36 cellular contexts compared by ENCODE assay signal in the genomic region with DNA sequence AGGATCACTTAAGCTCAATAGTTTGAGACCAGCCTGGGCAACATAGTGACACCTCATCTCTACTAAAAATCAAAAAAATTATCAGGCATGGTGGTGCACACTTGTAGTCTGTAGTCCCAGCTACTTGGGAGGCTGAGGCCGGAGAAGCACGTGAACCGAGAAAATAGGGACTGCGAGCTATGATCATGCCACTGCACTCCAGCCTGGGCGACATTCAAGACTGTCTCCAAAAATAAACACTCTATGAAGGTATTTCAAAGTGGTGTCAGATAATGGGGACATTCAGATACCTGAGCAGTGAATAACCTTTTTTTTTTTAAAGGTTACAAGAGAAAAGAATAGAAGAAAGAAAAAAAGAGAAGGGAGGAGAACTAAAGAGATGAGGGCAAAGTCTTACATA.
"Had no signal": no experiment of that assay in that cellular context is flagged by ENCODE, and none has a peak within 500 bp of the region (broad histone marks: within the 10 kb centered on the region; RNA-seq: fewer than 3 reads in every experiment).

No MANE protein-coding gene starts in this region.

- H3K27me3 Mint-ChIP-seq: activated B cell treated with CpG ODN at 0.5 μM for 24 hours; activated CD4-positive, alpha-beta memory T cell treated with anti-CD3 and anti-CD28 coated beads for 36 hours; activated CD4-positive, alpha-beta T cell treated with anti-CD3 and anti-CD28 coated beads, Interleukin-2, amount 10 ng/mL, durations not matched to agents 24 days and 14 days; activated CD8-positive, alpha-beta T cell treated with anti-CD3 and anti-CD28 coated beads for 36 hours; activated naive CD4-positive, alpha-beta T cell treated with anti-CD3 and anti-CD28 coated beads, Interleukin-2, amount 10 ng/mL, durations not matched to agents 7 days and 5 days; activated naive CD4-positive, alpha-beta T cell treated with anti-CD3 and anti-CD28 coated beads, Interleukin-2, amount 50 U/mL, for 24 hours; activated naive CD8-positive, alpha-beta T cell; activated naive CD8-positive, alpha-beta T cell treated with anti-CD3 and anti-CD28 coated beads, Interleukin-2, amount 10 ng/mL, durations not matched to agents 7 days and 5 days; activated naive CD8-positive, alpha-beta T cell treated with anti-CD3 and anti-CD28 coated beads, Interleukin-2, amount 50 U/mL, for 24 hours; brain; central memory CD8-positive, alpha-beta T cell had no signal

- H3K4me3 ChIP-seq: ascending aorta, cardiac muscle cell had no signal

- H3K27ac Mint-ChIP-seq: activated B cell treated with CpG ODN at 0.5 μM for 24 hours; activated CD4-positive, alpha-beta memory T cell treated with anti-CD3 and anti-CD28 coated beads for 36 hours; activated CD4-positive, alpha-beta T cell treated with anti-CD3 and anti-CD28 coated beads, Interleukin-2, amount 10 ng/mL, durations not matched to agents 24 days and 14 days; activated CD8-positive, alpha-beta T cell treated with anti-CD3 and anti-CD28 coated beads for 36 hours; activated naive CD4-positive, alpha-beta T cell treated with anti-CD3 and anti-CD28 coated beads, Interleukin-2, amount 10 ng/mL, durations not matched to agents 7 days and 5 days; activated naive CD4-positive, alpha-beta T cell treated with anti-CD3 and anti-CD28 coated beads, Interleukin-2, amount 50 U/mL, for 24 hours; activated naive CD8-positive, alpha-beta T cell treated with anti-CD3 and anti-CD28 coated beads, Interleukin-2, amount 10 ng/mL, durations not matched to agents 7 days and 5 days; activated naive CD8-positive, alpha-beta T cell treated with anti-CD3 and anti-CD28 coated beads, Interleukin-2, amount 50 U/mL, for 24 hours; activated T-helper 2 cell treated with anti-CD3 and anti-CD28 coated beads, Interferon-gamma antibody, Interleukin-2, Interleukin-4, amounts not matched to agents 10 μg/mL and 5 μg/mL and 100 μg/mL, durations not matched to agents 14 hours and 24 hours and 36 hours; brain; T-helper 1 cell treated with Interleukin-12 subunit alpha and Interleukin-12 subunit beta and Interleukin-4 antibody, amounts not matched to agents 30 μg/mL and 1 μg/mL, for 36 hours; T-helper 2 cell treated with Interferon-gamma antibody and Interleukin-4, amounts not matched to agents 5 μg/mL and 100 μg/mL, for 36 hours had no signal

- H3K36me3 ChIP-seq: ascending aorta, cardiac muscle cell had no signal

- H3K9me3 ChIP-seq: ascending aorta had no signal

- H3K36me3 Mint-ChIP-seq: activated CD4-positive, alpha-beta memory T cell treated with anti-CD3 and anti-CD28 coated beads for 36 hours; activated naive CD4-positive, alpha-beta T cell treated with anti-CD3 and anti-CD28 coated beads, Interleukin-2, amount 50 U/mL, for 24 hours; activated naive CD8-positive, alpha-beta T cell; brain had no signal

- H3K27me3 ChIP-seq: ascending aorta, cardiac muscle cell had no signal

- H3K27ac ChIP-seq: ascending aorta, cardiac muscle cell, VCaP had no signal

- DNase-seq: activated B cell treated with CpG ODN at 0.5 μM for 24 hours; activated CD4-positive, alpha-beta memory T cell treated with anti-CD3 and anti-CD28 coated beads for 36 hours; activated CD4-positive, alpha-beta T cell treated with anti-CD3 and anti-CD28 coated beads for 4 hours; activated CD4-positive, alpha-beta T cell treated with anti-CD3 and anti-CD28 coated beads, Interleukin-2, amount 10 ng/mL, durations not matched to agents 24 days and 14 days; activated CD4-positive, alpha-beta T cell treated with anti-CD3 and anti-CD28 coated beads, Interleukin-2, amount 50 U/mL, for 1 hour; activated CD4-positive, alpha-beta T cell treated with anti-CD3 and anti-CD28 coated beads, Interleukin-2, amount 50 U/mL, for 4 hours; activated CD4-positive, CD25-positive, alpha-beta regulatory T cell treated with anti-CD3 and anti-CD28 coated beads, Interleukin-2, amount 50 U/mL, for 72 hours; activated CD8-positive, alpha-beta memory T cell treated with anti-CD3 and anti-CD28 coated beads, Interleukin-2, amount 50 U/mL, for 4 hours; activated CD8-positive, alpha-beta T cell treated with anti-CD3 and anti-CD28 coated beads for 36 hours; activated effector memory CD4-positive, alpha-beta T cell treated with Interleukin-2 at 50 U/mL for 16 hours; activated gamma-delta T cell; activated naive CD4-positive, alpha-beta T cell treated with anti-CD3 and anti-CD28 coated beads, Interleukin-2, amount 10 ng/mL, durations not matched to agents 7 days and 5 days; activated naive CD4-positive, alpha-beta T cell treated with Interleukin-2 at 50 U/mL for 16 hours; activated naive CD8-positive, alpha-beta T cell treated with anti-CD3 and anti-CD28 coated beads, Interleukin-2, amount 10 ng/mL, durations not matched to agents 7 days and 5 days; activated naive CD8-positive, alpha-beta T cell treated with anti-CD3 and anti-CD28 coated beads, Interleukin-2, amount 50 U/mL, for 24 hours; activated T-cell treated with anti-CD3 and anti-CD28 coated beads for 4 hours; activated T-cell treated with anti-CD3 and anti-CD28 coated beads, Interleukin-2, amount 50 U/mL, for 1 hour; activated T-cell treated with anti-CD3 and anti-CD28 coated beads, Interleukin-2, amount 50 U/mL, for 48 hours; amygdala; anterior cingulate cortex; caudate nucleus; cerebellar nuclear complex; T-helper 1 cell; T-helper 2 cell; T-helper 9 cell had no signal

- H3K9me3 Mint-ChIP-seq: activated B cell treated with CpG ODN at 0.5 μM for 24 hours; activated CD4-positive, alpha-beta memory T cell treated with anti-CD3 and anti-CD28 coated beads for 36 hours; activated CD8-positive, alpha-beta T cell treated with anti-CD3 and anti-CD28 coated beads for 36 hours; activated naive CD4-positive, alpha-beta T cell treated with anti-CD3 and anti-CD28 coated beads, Interleukin-2, amount 10 ng/mL, durations not matched to agents 7 days and 5 days; activated naive CD4-positive, alpha-beta T cell treated with anti-CD3 and anti-CD28 coated beads, Interleukin-2, amount 50 U/mL, for 24 hours; activated naive CD8-positive, alpha-beta T cell treated with anti-CD3 and anti-CD28 coated beads, Interleukin-2, amount 10 ng/mL, durations not matched to agents 7 days and 5 days; activated naive CD8-positive, alpha-beta T cell treated with anti-CD3 and anti-CD28 coated beads, Interleukin-2, amount 50 U/mL, for 24 hours; activated T-helper 2 cell treated with anti-CD3 and anti-CD28 coated beads, Interferon-gamma antibody, Interleukin-2, Interleukin-4, amounts not matched to agents 10 μg/mL and 5 μg/mL and 100 μg/mL, durations not matched to agents 14 hours and 24 hours and 36 hours; brain; central memory CD8-positive, alpha-beta T cell; T-helper 1 cell treated with Interleukin-12 subunit alpha and Interleukin-12 subunit beta and Interleukin-4 antibody, amounts not matched to agents 30 μg/mL and 1 μg/mL, for 36 hours; T-helper 2 cell treated with Interferon-gamma antibody and Interleukin-4, amounts not matched to agents 5 μg/mL and 100 μg/mL, for 36 hours had no signal

- ATAC-seq: activated CD8-positive, alpha-beta T cell treated with anti-CD3 and anti-CD28 coated beads for 36 hours; activated naive CD8-positive, alpha-beta T cell treated with anti-CD3 and anti-CD28 coated beads, Interleukin-2, amount 50 U/mL, for 24 hours had no signal

- FAIRE-seq: TTC549 had no signal

- H3K4me3 Mint-ChIP-seq: activated B cell treated with CpG ODN at 0.5 μM for 24 hours; activated CD4-positive, alpha-beta memory T cell treated with anti-CD3 and anti-CD28 coated beads for 36 hours; activated CD4-positive, alpha-beta T cell treated with anti-CD3 and anti-CD28 coated beads, Interleukin-2, amount 10 ng/mL, durations not matched to agents 24 days and 14 days; activated CD8-positive, alpha-beta T cell treated with anti-CD3 and anti-CD28 coated beads for 36 hours; activated naive CD4-positive, alpha-beta T cell treated with anti-CD3 and anti-CD28 coated beads, Interleukin-2, amount 10 ng/mL, durations not matched to agents 7 days and 5 days; activated naive CD4-positive, alpha-beta T cell treated with anti-CD3 and anti-CD28 coated beads, Interleukin-2, amount 50 U/mL, for 24 hours; activated naive CD8-positive, alpha-beta T cell; activated naive CD8-positive, alpha-beta T cell treated with anti-CD3 and anti-CD28 coated beads, Interleukin-2, amount 10 ng/mL, durations not matched to agents 7 days and 5 days; activated naive CD8-positive, alpha-beta T cell treated with anti-CD3 and anti-CD28 coated beads, Interleukin-2, amount 50 U/mL, for 24 hours; brain; central memory CD8-positive, alpha-beta T cell; T-helper 1 cell treated with Interleukin-12 subunit alpha and Interleukin-12 subunit beta and Interleukin-4 antibody, amounts not matched to agents 30 μg/mL and 1 μg/mL, for 36 hours; T-helper 2 cell treated with Interferon-gamma antibody and Interleukin-4, amounts not matched to agents 5 μg/mL and 100 μg/mL, for 36 hours had no signal
